ENCODE assay signal across 11 cellular contexts in genomic region chr22:30717331-30717921, GRCh38. TPM values are rescaled to one million over a fixed set of nuclear protein-coding genes. Genes with fewer than 3 reads are reported as not detected.
A peak's percentile ranks its signal among the peaks of the same experiment; 100 is the strongest.
DNase-seq lines count a peak whose midpoint lies in the region; ATAC-seq and TF ChIP-seq lines count a peak whose summit lies in the region.
"Had no signal": no experiment of that assay in that cellular context is flagged by ENCODE, and none has a peak within 500 bp of the region (broad histone marks: within the 10 kb centered on the region; RNA-seq: fewer than 3 reads in every experiment).

No MANE protein-coding gene starts in this region.

- H3K27me3 ChIP-seq in SJSA1 (replicated peaks): 0 out of 2 replicates have a peak, but pooled peaks cover 3% of the 10 kb centered on the region
- H3K27me3 ChIP-seq: heart left ventricle had no signal

- intact Hi-C loops in activated CD4-positive, alpha-beta T cell treated with anti-CD3 and anti-CD28 coated beads, Interleukin-2, amount 10 ng/mL, durations not matched to agents 24 days and 14 days (cut with micrococcal nuclease): no loop called here

- no peaks in the 10 kb centered on the region for H3K4me1 Mint-ChIP-seq in activated CD4-positive, alpha-beta T cell treated with anti-CD3 and anti-CD28 coated beads, Interleukin-2, amount 10 ng/mL, durations not matched to agents 24 days and 14 days
- H3K4me1 Mint-ChIP-seq in stimulated activated naive CD8-positive, alpha-beta T cell treated with anti-CD3 and anti-CD28 coated beads, Interleukin-15, amount 100 ng/mL, for 72 hours: no peaks in the 10 kb centered on the region

- H3K4me3 Mint-ChIP-seq in activated CD4-positive, alpha-beta T cell treated with anti-CD3 and anti-CD28 coated beads, Interleukin-2, amount 10 ng/mL, durations not matched to agents 24 days and 14 days: no peak overlapping the region
- H3K4me3 Mint-ChIP-seq in stimulated activated naive CD8-positive, alpha-beta T cell treated with anti-CD3 and anti-CD28 coated beads, Interleukin-15, amount 100 ng/mL, for 72 hours: no peak overlapping the region

- H3K36me3 Mint-ChIP-seq in activated CD4-positive, alpha-beta T cell treated with anti-CD3 and anti-CD28 coated beads, Interleukin-2, amount 10 ng/mL, durations not matched to agents 24 days and 14 days (ENCODE audit: low read depth): no peaks in the 10 kb centered on the region

- H3K36me3 ChIP-seq in SJSA1: no peaks in the 10 kb centered on the region
- H3K36me3 ChIP-seq: heart left ventricle had no signal

- no peak for ATAC-seq in stimulated activated naive CD8-positive, alpha-beta T cell treated with anti-CD3 and anti-CD28 coated beads, Interleukin-15, amount 100 ng/mL, for 72 hours

- no peak for DNase-seq in activated CD4-positive, alpha-beta T cell treated with anti-CD3 and anti-CD28 coated beads, Interleukin-2, amount 10 ng/mL, durations not matched to agents 24 days and 14 days
- DNase-seq in activated CD4-positive, alpha-beta T cell treated with anti-CD3 and anti-CD28 coated beads for 1 hour: no peak
- DNase-seq in SJSA1 (ENCODE audit: low read depth in 1 of 2, low spot score in 2 of 2) (peak; percentile 50 to 51), fibroblast of mammary gland (ENCODE audit: low read depth) (peak; percentile 92), activated gamma-delta T cell treated with Interleukin-2 at 50 U/mL for 16 hours (no peak), NCI-H1105 (lab: John Stamatoyannopoulos, UW) (no peak)
- no peak for DNase-seq in stimulated activated naive CD8-positive, alpha-beta T cell treated with anti-CD3 and anti-CD28 coated beads, Interleukin-15, amount 100 ng/mL, for 72 hours
- DNase-seq: aorta, heart left ventricle, SIG-M5 had no signal

- peaks cover 11% of the 10 kb centered on the region for H3K4me1 ChIP-seq in SJSA1 (replicated peaks)
- H3K4me1 ChIP-seq: heart left ventricle had no signal

- H3K27ac Mint-ChIP-seq in activated CD4-positive, alpha-beta T cell treated with anti-CD3 and anti-CD28 coated beads, Interleukin-2, amount 10 ng/mL, durations not matched to agents 24 days and 14 days: peak overlapping the region; percentile 71
- no peak overlapping the region for H3K27ac Mint-ChIP-seq in stimulated activated naive CD8-positive, alpha-beta T cell treated with anti-CD3 and anti-CD28 coated beads, Interleukin-15, amount 100 ng/mL, for 72 hours

- no peaks in the 10 kb centered on the region for H3K9me3 Mint-ChIP-seq in activated CD4-positive, alpha-beta T cell treated with anti-CD3 and anti-CD28 coated beads, Interleukin-2, amount 10 ng/mL, durations not matched to agents 24 days and 14 days
- H3K9me3 Mint-ChIP-seq in stimulated activated naive CD8-positive, alpha-beta T cell treated with anti-CD3 and anti-CD28 coated beads, Interleukin-15, amount 100 ng/mL, for 72 hours: no peaks in the 10 kb centered on the region

- no peaks in the 10 kb centered on the region for H3K9me3 ChIP-seq in SJSA1 (replicated peaks)
- H3K9me3 ChIP-seq: heart left ventricle had no signal

- H3K27me3 Mint-ChIP-seq in activated CD4-positive, alpha-beta T cell treated with anti-CD3 and anti-CD28 coated beads, Interleukin-2, amount 10 ng/mL, durations not matched to agents 24 days and 14 days: no peaks in the 10 kb centered on the region
- no peaks in the 10 kb centered on the region for H3K27me3 Mint-ChIP-seq in stimulated activated naive CD8-positive, alpha-beta T cell treated with anti-CD3 and anti-CD28 coated beads, Interleukin-15, amount 100 ng/mL, for 72 hours

- H3K4me3 ChIP-seq in SJSA1 (no peak overlapping the region), fibroblast of mammary gland (ENCODE audit: control insufficient read depth, low read depth, low read length) (no peak overlapping the region), skin epidermis (no peak overlapping the region)
- H3K4me3 ChIP-seq: heart left ventricle had no signal

- TF ChIP-seq CTCF in fibroblast of mammary gland (conservative IDR thresholded peaks at IDR 0.05; ENCODE audit: control insufficient read depth, insufficient read depth, low read depth, low read length): no peak

- H3K27ac ChIP-seq in SJSA1 (no peak overlapping the region), skin epidermis (peak overlapping the region in 12 of 21 experiments; percentile 11 to 79 (median 50))
- H3K27ac ChIP-seq: heart left ventricle had no signal

RNA-seq across cellular contexts. Expression of gene OSBP2, which starts 22.8 kb away (rescaled TPM):
- 2.1 and 2.6 TPM in 2 replicates for total RNA-seq in activated CD4-positive, alpha-beta T cell treated with anti-CD3 and anti-CD28 coated beads, Interleukin-2, amount 10 ng/mL, durations not matched to agents 24 days and 14 days
- total RNA-seq in SJSA1 (2014; rRNA removed; shearing (Covaris generic)): 0.37 and 0.53 TPM in 2 replicates

RNA-seq across cellular contexts. Expression of gene DUSP18, which starts 49.8 kb away (rescaled TPM):
- 8.0 and 10.3 TPM in 2 replicates for total RNA-seq in activated CD4-positive, alpha-beta T cell treated with anti-CD3 and anti-CD28 coated beads, Interleukin-2, amount 10 ng/mL, durations not matched to agents 24 days and 14 days
- 0.60 and 4.8 TPM in 2 replicates for total RNA-seq in SJSA1 (2014; rRNA removed; shearing (Covaris generic))

Comparison
In these comparisons a context has a peak if more than half of its experiments do, and no peak if none do; other contexts are left out.
1. DNase-seq: peak in SJSA1 (2 of 2) and fibroblast of mammary gland (single experiment); none in activated CD4-positive, alpha-beta T cell treated with anti-CD3 and anti-CD28 coated beads, Interleukin-2, amount 10 ng/mL, durations not matched to agents 24 days and 14 days (single experiment), activated CD4-positive, alpha-beta T cell treated with anti-CD3 and anti-CD28 coated beads for 1 hour (single experiment), activated gamma-delta T cell treated with Interleukin-2 at 50 U/mL for 16 hours (single experiment), NCI-H1105 (single experiment) and stimulated activated naive CD8-positive, alpha-beta T cell treated with anti-CD3 and anti-CD28 coated beads, Interleukin-15, amount 100 ng/mL, for 72 hours (0 of 2).